24 cellular contexts compared by ENCODE assay signal in the genomic region with DNA sequence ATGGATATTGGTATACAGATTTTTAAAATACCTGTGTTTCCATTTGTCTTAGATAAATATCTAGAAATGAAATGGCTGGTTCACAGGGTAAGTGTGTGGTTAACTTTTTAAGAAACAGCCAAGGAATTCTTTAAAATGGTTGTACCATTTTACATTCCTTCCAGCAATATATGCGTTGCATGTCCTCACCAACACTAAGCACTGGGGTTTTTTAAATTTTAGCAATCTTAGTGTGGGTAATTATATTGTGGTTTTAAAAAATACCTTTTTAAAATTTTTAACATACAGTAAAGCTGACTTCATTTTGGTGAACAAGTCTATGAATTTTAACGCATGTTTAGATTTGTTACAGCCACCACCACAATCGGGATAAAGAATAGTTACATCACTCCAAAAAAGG.
"Had no signal": no experiment of that assay in that cellular context is flagged by ENCODE, and none has a peak within 500 bp of the region (broad histone marks: within the 10 kb centered on the region; RNA-seq: fewer than 3 reads in every experiment).

No MANE protein-coding gene starts in this region.

- H3K4me1 ChIP-seq: SJCRH30 had no signal

- DNase-seq: activated CD4-positive, alpha-beta T cell treated with anti-CD3 and anti-CD28 coated beads, Interleukin-2, amount 10 ng/mL, durations not matched to agents 7 days and 5 days; activated CD4-positive, alpha-beta T cell treated with anti-CD3 and anti-CD28 coated beads, Interleukin-2, amount 50 U/mL, for 48 hours; activated CD8-positive, alpha-beta T cell treated with anti-CD3 and anti-CD28 coated beads, Interleukin-2, amount 10 ng/mL, durations not matched to agents 7 days and 5 days; activated gamma-delta T cell treated with Interleukin-2 at 50 U/mL for 16 hours; activated naive CD4-positive, alpha-beta T cell treated with anti-CD3 and anti-CD28 coated beads for 36 hours; activated T-cell treated with anti-CD3 and anti-CD28 coated beads, Interleukin-2, amount 50 U/mL, for 24 hours; anterior cingulate cortex; caudate nucleus; cerebellar nuclear complex; Kasumi-1; MG63; NCI-H1048; NCI-H1436 treated with DMSO at 0.1 percent for 48 hours; NCI-H1694 treated with DMSO at 0.1 percent for 48 hours; NCI-H2029; NCI-H2171 treated with DMSO at 0.1 percent for 48 hours; NCI-H2227 treated with DMSO at 0.1 percent for 48 hours; NCI-H446; NCI-H510A treated with DMSO at 0.1 percent for 48 hours; SHP77; SJCRH30 had no signal

- H3K9me3 ChIP-seq: MG63, SJCRH30 had no signal

- H3K27ac Mint-ChIP-seq: activated CD4-positive, alpha-beta T cell treated with anti-CD3 and anti-CD28 coated beads, Interleukin-2, amount 10 ng/mL, durations not matched to agents 7 days and 5 days; activated CD8-positive, alpha-beta T cell treated with anti-CD3 and anti-CD28 coated beads, Interleukin-2, amount 10 ng/mL, durations not matched to agents 7 days and 5 days; activated naive CD4-positive, alpha-beta T cell treated with anti-CD3 and anti-CD28 coated beads for 36 hours; activated naive CD4-positive, alpha-beta T cell treated with anti-CD3 and anti-CD28 coated beads, Interleukin-2, amount 50 U/mL, for 72 hours; activated T-cell treated with anti-CD3 and anti-CD28 coated beads, Interleukin-2, amount 50 U/mL, for 24 hours; brain had no signal

- H3K4me3 Mint-ChIP-seq: activated CD4-positive, alpha-beta T cell treated with anti-CD3 and anti-CD28 coated beads, Interleukin-2, amount 10 ng/mL, durations not matched to agents 7 days and 5 days; activated CD8-positive, alpha-beta T cell treated with anti-CD3 and anti-CD28 coated beads, Interleukin-2, amount 10 ng/mL, durations not matched to agents 7 days and 5 days; activated naive CD4-positive, alpha-beta T cell treated with anti-CD3 and anti-CD28 coated beads for 36 hours; activated T-cell treated with anti-CD3 and anti-CD28 coated beads, Interleukin-2, amount 50 U/mL, for 24 hours; brain had no signal

- H3K27ac ChIP-seq: SJCRH30, SK-N-MC had no signal

- H3K36me3 ChIP-seq: MG63, SJCRH30 had no signal

- H3K27me3 ChIP-seq: MG63, SJCRH30 had no signal

- H3K9me3 Mint-ChIP-seq: activated CD4-positive, alpha-beta T cell treated with anti-CD3 and anti-CD28 coated beads, Interleukin-2, amount 10 ng/mL, durations not matched to agents 7 days and 5 days; activated naive CD4-positive, alpha-beta T cell treated with anti-CD3 and anti-CD28 coated beads for 36 hours; activated naive CD4-positive, alpha-beta T cell treated with anti-CD3 and anti-CD28 coated beads, Interleukin-2, amount 50 U/mL, for 72 hours; activated T-cell treated with anti-CD3 and anti-CD28 coated beads, Interleukin-2, amount 50 U/mL, for 24 hours; brain had no signal

- H3K27me3 Mint-ChIP-seq: activated CD4-positive, alpha-beta T cell treated with anti-CD3 and anti-CD28 coated beads, Interleukin-2, amount 10 ng/mL, durations not matched to agents 7 days and 5 days; activated T-cell treated with anti-CD3 and anti-CD28 coated beads, Interleukin-2, amount 50 U/mL, for 24 hours; brain had no signal

- H3K36me3 Mint-ChIP-seq: activated naive CD4-positive, alpha-beta T cell treated with anti-CD3 and anti-CD28 coated beads, Interleukin-2, amount 50 U/mL, for 72 hours; brain had no signal

- H3K4me1 Mint-ChIP-seq: activated CD4-positive, alpha-beta T cell treated with anti-CD3 and anti-CD28 coated beads, Interleukin-2, amount 10 ng/mL, durations not matched to agents 7 days and 5 days had no signal

- H3K4me3 ChIP-seq: MG63, SJCRH30, SK-N-MC had no signal
